In genomic region chr3:38582316-38582715, GRCh38 we compare ENCODE assay signal across 15 cellular contexts.
"Had no signal": no experiment of that assay in that cellular context is flagged by ENCODE, and none has a peak within 500 bp of the region (broad histone marks: within the 10 kb centered on the region; RNA-seq: fewer than 3 reads in every experiment).

No MANE protein-coding gene starts in this region.

- H3K4me1 ChIP-seq: adrenal gland, esophagus squamous epithelium, suprapubic skin, upper lobe of left lung had no signal

- DNase-seq: activated CD4-positive, alpha-beta T cell treated with anti-CD3 and anti-CD28 coated beads for 4 hours; activated CD8-positive, alpha-beta T cell treated with anti-CD3 and anti-CD28 coated beads for 36 hours; esophagus squamous epithelium; glutamatergic neuron; retina; SJCRH30; stimulated activated CD4-positive, alpha-beta T cell treated with anti-CD3 and anti-CD28 coated beads, Interleukin-2, amount 100 ng/mL, for 48 hours; stimulated activated naive CD4-positive, alpha-beta T cell treated with Interleukin-2 at 50 U/mL for 16 hours; T-helper 17 cell had no signal

- H3K9me3 ChIP-seq: adrenal gland, esophagus squamous epithelium, SJCRH30, suprapubic skin, upper lobe of left lung had no signal

- H3K27ac ChIP-seq: adrenal gland, esophagus squamous epithelium, SJCRH30, suprapubic skin, upper lobe of left lung had no signal

- H3K27me3 ChIP-seq: adrenal gland, esophagus squamous epithelium, SJCRH30, suprapubic skin, upper lobe of left lung had no signal

- H3K36me3 ChIP-seq: adrenal gland, esophagus squamous epithelium, suprapubic skin, upper lobe of left lung had no signal

- ATAC-seq: activated CD8-positive, alpha-beta T cell treated with anti-CD3 and anti-CD28 coated beads for 36 hours; activated T-helper 17 cell treated with anti-CD3 and anti-CD28 coated beads, Interleukin-2, amount 50 U/mL, for 72 hours; left colon; naive thymus-derived CD8-positive, alpha-beta T cell; T-helper 17 cell had no signal

- H3K4me3 ChIP-seq: adrenal gland, esophagus squamous epithelium, SJCRH30, suprapubic skin, upper lobe of left lung had no signal
